ENCODE assay signal across 8 cellular contexts in genomic region chr1:12152106-12152891, GRCh38. TPM values are rescaled to one million over a fixed set of nuclear protein-coding genes. Genes with fewer than 3 reads are reported as not detected.
DNase-seq lines count a peak whose midpoint lies in the region; ATAC-seq and TF ChIP-seq lines count a peak whose summit lies in the region.

No MANE protein-coding gene starts in this region.

- no peaks in the 10 kb centered on the region for H3K9me3 ChIP-seq in CD8-positive, alpha-beta memory T cell (ENCODE audit: low read length)
- H3K9me3 ChIP-seq in esophagus muscularis mucosa, result peaks cover 0 to 5% (median 2%) of the 10 kb centered on the region in 4 donors

- peak overlapping the region; percentile 3 to 82 (median 78) for H3K4me3 Mint-ChIP-seq in CD8-positive, alpha-beta memory T cell

- no peaks in the 10 kb centered on the region for H3K27me3 ChIP-seq in CD8-positive, alpha-beta memory T cell (ENCODE audit: insufficient read depth, low read length, poor library complexity, severe bottlenecking)
- H3K27me3 ChIP-seq in esophagus muscularis mucosa, result peaks cover 0 to 12% (median 0%) of the 10 kb centered on the region in 4 donors

- TF ChIP-seq EP300 in esophagus muscularis mucosa (IDR thresholded peaks at IDR 0.05), result no peak

- POLR2A ChIA-PET in CD8-positive, alpha-beta memory T cell (lab: Charles Lee), result interaction anchor here (0.8 to 1.3 kb wide), 2 partner anchors 9 to 17 kb away, joined by 3 read pairs; no protein-coding TSS in a partner anchor
- POLR2A ChIA-PET in RWPE1 (lab: Yijun Ruan, JAX; ENCODE audit: low non-redundant PET), result no interaction called here

- peaks cover 78 to 88% (median 80%) of the 10 kb centered on the region in 3 donors for H3K4me1 Mint-ChIP-seq in CD8-positive, alpha-beta memory T cell

- CTCF ChIA-PET in CD8-positive, alpha-beta memory T cell (lab: Charles Lee), result interaction anchor here (1.1 to 5.5 kb wide), 3 partner anchors 15 to 27 kb away, joined by 3 to 41 read pairs (median 5); no protein-coding TSS in a partner anchor
- CTCF ChIA-PET in RWPE1 (lab: Yijun Ruan, JAX), result no interaction called here

- no peaks in the 10 kb centered on the region for H3K36me3 ChIP-seq in CD8-positive, alpha-beta memory T cell (ENCODE audit: insufficient read depth, low read length)
- H3K36me3 ChIP-seq in esophagus muscularis mucosa, result no peaks in the 10 kb centered on the region

- peaks cover 70% of the 10 kb centered on the region for H3K4me1 ChIP-seq in CD8-positive, alpha-beta memory T cell (ENCODE audit: insufficient read depth, low read length)
- H3K4me1 ChIP-seq in esophagus muscularis mucosa, result peaks cover 6 to 35% (median 24%) of the 10 kb centered on the region in 4 donors

- intact Hi-C loops in esophagus muscularis mucosa (cut with DNase I), result no loop called here

- no peak for DNase-seq in CD8-positive, alpha-beta memory T cell
- DNase-seq in esophagus muscularis mucosa (ENCODE audit: extremely low spot score) (no peak), LoVo (ENCODE audit: low spot score) (no peak), RWPE1 (ENCODE audit: low spot score) (no peak), OCI-M2 (lab: John Stamatoyannopoulos, UW; ENCODE audit: unreplicated experiment) (no peak), glomerular visceral epithelial cell (ENCODE audit: extremely low spot score) (no peak)

- H3K27ac ChIP-seq in CD8-positive, alpha-beta memory T cell (ENCODE audit: low read depth, low read length), result peak overlapping the region; percentile 6
- H3K27ac ChIP-seq in esophagus muscularis mucosa (replicated peaks in 1 of 4) (peak overlapping the region; percentile 37 to 50 (median 47)), RWPE1 (no peak overlapping the region)

- no peak for TF ChIP-seq CTCF in esophagus muscularis mucosa (IDR thresholded peaks at IDR 0.05)
- no peak for TF ChIP-seq CTCF in RWPE1 (conservative IDR thresholded peaks at IDR 0.05; ENCODE audit: low read depth)

- WGBS in esophagus muscularis mucosa, result 87% methylated on average over 7 of the region's 7 CpGs

- H3K9me3 Mint-ChIP-seq in CD8-positive, alpha-beta memory T cell, result no peaks in the 10 kb centered on the region

- peak overlapping the region; percentile 89 to 99 (median 98) for H3K27ac Mint-ChIP-seq in CD8-positive, alpha-beta memory T cell

- TF ChIP-seq POLR2A in esophagus muscularis mucosa (IDR thresholded peaks at IDR 0.05; ENCODE audit: low read depth), result no peak

- H3K27me3 Mint-ChIP-seq in CD8-positive, alpha-beta memory T cell, result no peaks in the 10 kb centered on the region

- no peak overlapping the region for H3K4me3 ChIP-seq in CD8-positive, alpha-beta memory T cell (ENCODE audit: low read length)
- H3K4me3 ChIP-seq in esophagus muscularis mucosa, result no peak overlapping the region

- no peaks in the 10 kb centered on the region for H3K36me3 Mint-ChIP-seq in CD8-positive, alpha-beta memory T cell

- ATAC-seq in GM19372 (IDR thresholded peaks at IDR 0.05; ENCODE audit: low read depth, unreplicated experiment) (peak; percentile 69), HG03280 (IDR thresholded peaks at IDR 0.05; ENCODE audit: unreplicated experiment) (peak; percentile 78)

RNA-seq across cellular contexts. Expression of gene TNFRSF1B, which starts 14.5 kb away (rescaled TPM):
- total RNA-seq in CD8-positive, alpha-beta memory T cell, result 100 to 1,000 TPM; 169 to 174 TPM
- polyA plus RNA-seq in CD8-positive, alpha-beta memory T cell, result 164 TPM
- total RNA-seq in esophagus muscularis mucosa, result 10 to 100 TPM; 15.4 to 55.5 (median 32.4) TPM
